1 cellular context compared by ENCODE assay signal in genomic region chr16:52496051-52496876, GRCh38.
TF ChIP-seq lines count a peak whose summit lies in the region.

No MANE protein-coding gene starts in this region.

TF ChIP-seq in neural cell, 6 proteins besides CTCF, POLR2A, EP300 and RAD21 (continued from another document):
- TF ChIP-seq MXI1 (conservative IDR thresholded peaks at IDR 0.05; ENCODE audit: poor library complexity, severe bottlenecking) (no peak), POLR2AphosphoS5 (IDR thresholded peaks at IDR 0.05) (peak; percentile 76), TAF1 (IDR thresholded peaks at IDR 0.05; ENCODE audit: low read depth) (no peak)
